Comparison of ENCODE assay signal across 2 cellular contexts in genomic region chr1:32754282-32755097, GRCh38.
TF ChIP-seq lines count a peak whose summit lies in the region.

No MANE protein-coding gene starts in this region.

TF ChIP-seq in HEK293, 187 proteins besides CTCF, POLR2A, EP300 and RAD21 (continued from another document):
- TF ChIP-seq WT1 (tag by site-specific recombination; IDR thresholded peaks at IDR 0.05) (peak; percentile 13; the same call in 1 of the 2 replicates), ZEB2 (tag by site-specific recombination; IDR thresholded peaks at IDR 0.05) (peak; percentile 39), ZNF692 (tag by site-specific recombination; IDR thresholded peaks at IDR 0.05) (0 out of 2 replicates have a peak, but pooled peaks have one; percentile 39), ZNF311 (tag by site-specific recombination; IDR thresholded peaks at IDR 0.05; ENCODE audit: borderline replicate concordance) (no peak), ZBTB17 (tag by site-specific recombination; IDR thresholded peaks at IDR 0.05) (peak; percentile 62), ZNF398 (tag by site-specific recombination; IDR thresholded peaks at IDR 0.05) (peak; percentile 69), ZNF341 (tag by site-specific recombination; IDR thresholded peaks at IDR 0.05; ENCODE audit: low read depth) (peak; percentile 95), ZNF2 (tag by site-specific recombination; IDR thresholded peaks at IDR 0.05) (peak; percentile 81), PATZ1 (tag by site-specific recombination; IDR thresholded peaks at IDR 0.05) (peak; percentile 70), KLF1 (tag by site-specific recombination; IDR thresholded peaks at IDR 0.05) (peak; percentile 25; the same call in 1 of the 2 replicates)
TF ChIP-seq in HEK293: peak in this region for 38.

TF ChIP-seq in K562, 482 proteins besides CTCF, POLR2A, EP300 and RAD21 (continued from another document and continues in another):
- TF ChIP-seq ZBTB40 (IDR thresholded peaks at IDR 0.05), result peak; percentile 74
- no peak for TF ChIP-seq ZBTB40 (CRISPR knock-in tag; IDR thresholded peaks at IDR 0.05)
- TF ChIP-seq HBP1 (CRISPR knock-in tag; IDR thresholded peaks at IDR 0.05), result peak; percentile 21; the same call in 1 of the 2 replicates
- peak; percentile 57; the same call in 1 of the 2 replicates for TF ChIP-seq ELF4 (CRISPR knock-in tag; IDR thresholded peaks at IDR 0.05)
- TF ChIP-seq ATF1 (CRISPR knock-in tag; IDR thresholded peaks at IDR 0.05), result no peak
- peak; percentile 53; the same call in 1 of the 2 replicates for TF ChIP-seq ATF1 (tag; IDR thresholded peaks at IDR 0.05)
- TF ChIP-seq NFRKB (IDR thresholded peaks at IDR 0.05; ENCODE audit: low read depth), result no peak
- TF ChIP-seq FOXK2 (conservative IDR thresholded peaks at IDR 0.05 in 1 of 2, IDR thresholded peaks at IDR 0.05 in 1 of 2; ENCODE audit: low read depth in 2 of 2), result peak; percentile 71 to 73
- 0 out of 2 replicates have a peak, but pooled peaks have one; percentile 13 for TF ChIP-seq ZNF263 (CRISPR knock-in tag; IDR thresholded peaks at IDR 0.05; ENCODE audit: borderline replicate concordance)
- TF ChIP-seq KDM1A (IDR thresholded peaks at IDR 0.05), result peak in 1 of 2 experiments; percentile 89; a peak in 3 of 4 replicates
- peak; percentile 10; the same call in 1 of the 2 replicates for TF ChIP-seq POLR2G (IDR thresholded peaks at IDR 0.05; ENCODE audit: low read depth, low read length)
- peak; percentile 70 for TF ChIP-seq DPF2 (IDR thresholded peaks at IDR 0.05)
- no peak for TF ChIP-seq NR0B1 (IDR thresholded peaks at IDR 0.05; ENCODE audit: partially characterized antibody)
- peak; percentile 41; the same call in 1 of the 2 replicates for TF ChIP-seq SAFB (IDR thresholded peaks at IDR 0.05; ENCODE audit: borderline replicate concordance, low read depth, low read length)
- TF ChIP-seq HDAC2 (IDR thresholded peaks at IDR 0.05), result peak; percentile 72
- 0 out of 2 replicates have a peak, but pooled peaks have one; percentile 46 for TF ChIP-seq ZNF217 (CRISPR knock-in tag; IDR thresholded peaks at IDR 0.05)
- peak; percentile 77 for TF ChIP-seq NKRF (IDR thresholded peaks at IDR 0.05; ENCODE audit: borderline replicate concordance)
- TF ChIP-seq LEF1 (IDR thresholded peaks at IDR 0.05), result peak; percentile 46; the same call in 1 of the 2 replicates
- TF ChIP-seq IFI16 (CRISPR knock-in tag; IDR thresholded peaks at IDR 0.05), result no peak
- peak; percentile 49; the same call in 1 of the 2 replicates for TF ChIP-seq ZBTB1 (CRISPR knock-in tag; IDR thresholded peaks at IDR 0.05; ENCODE audit: borderline replicate concordance, low read depth)
- TF ChIP-seq SP1 (CRISPR knock-in tag; IDR thresholded peaks at IDR 0.05), result peak; percentile 22; the same call in 1 of the 2 replicates
- TF ChIP-seq BCOR (IDR thresholded peaks at IDR 0.05), result peak; percentile 69
- peak; percentile 56 for TF ChIP-seq KDM5B (IDR thresholded peaks at IDR 0.05; ENCODE audit: insufficient replicate concordance, low read depth, low read length)
- peak; percentile 58; the same call in 1 of the 2 replicates for TF ChIP-seq MAX (CRISPR knock-in tag; IDR thresholded peaks at IDR 0.05)
- no peak for TF ChIP-seq FOXM1 (IDR thresholded peaks at IDR 0.05; ENCODE audit: low read depth)
- 0 out of 2 replicates have a peak, but pooled peaks have one; percentile 53 for TF ChIP-seq FOXM1 (CRISPR knock-in tag; IDR thresholded peaks at IDR 0.05; ENCODE audit: low read depth)
- TF ChIP-seq HMGXB4 (CRISPR knock-in tag; IDR thresholded peaks at IDR 0.05), result peak; percentile 73; the same call in 1 of the 2 replicates
- no peak for TF ChIP-seq FOXJ3 (CRISPR knock-in tag; IDR thresholded peaks at IDR 0.05)
- peak; percentile 60; the same call in 1 of the 2 replicates for TF ChIP-seq ZEB2 (IDR thresholded peaks at IDR 0.05)
- peak; percentile 41; the same call in 1 of the 2 replicates for TF ChIP-seq OTX1 (CRISPR knock-in tag; IDR thresholded peaks at IDR 0.05)
- 0 out of 2 replicates have a peak, but pooled peaks have one; percentile 19 for TF ChIP-seq ZBTB33 (CRISPR knock-in tag; IDR thresholded peaks at IDR 0.05)
- TF ChIP-seq ZNF830 (CRISPR knock-in tag; IDR thresholded peaks at IDR 0.05), result peak; percentile 78; the same call in 1 of the 2 replicates
- no peak for TF ChIP-seq NR2C2 (CRISPR knock-in tag; IDR thresholded peaks at IDR 0.05)
- TF ChIP-seq NR2C2 (tag; IDR thresholded peaks at IDR 0.05), result 0 out of 2 replicates have a peak, but pooled peaks have one; percentile 4
- peak in 1 of 2 experiments; percentile 83; a peak in 3 of 4 replicates for TF ChIP-seq MLLT1 (IDR thresholded peaks at IDR 0.05)
- 0 out of 2 replicates have a peak, but pooled peaks have one; percentile 63 for TF ChIP-seq KAT7 (CRISPR knock-in tag; IDR thresholded peaks at IDR 0.05; ENCODE audit: borderline replicate concordance)
